ENCODE assay signal across 2 cellular contexts in genomic region chr21:32233722-32234301, GRCh38.
TF ChIP-seq lines count a peak whose summit lies in the region.

No MANE protein-coding gene starts in this region.

TF ChIP-seq in HepG2, 621 proteins besides CTCF, POLR2A, EP300 and RAD21:
- TF ChIP-seq MAFK (conservative IDR thresholded peaks at IDR 0.05 in 1 of 2, IDR thresholded peaks at IDR 0.05 in 1 of 2; ENCODE audit: low read length in 2 of 2) (peak; percentile 88 to 94), HES4 (CRISPR knock-in tag; IDR thresholded peaks at IDR 0.05; ENCODE audit: borderline replicate concordance) (no peak), DRAP1 (CRISPR knock-in tag; IDR thresholded peaks at IDR 0.05) (no peak), ZNF770 (CRISPR knock-in tag; IDR thresholded peaks at IDR 0.05) (no peak), MAFF (IDR thresholded peaks at IDR 0.05; ENCODE audit: low read depth, low read length) (peak; percentile 94), PREB (CRISPR knock-in tag; IDR thresholded peaks at IDR 0.05) (no peak), KMT2B (CRISPR knock-in tag; IDR thresholded peaks at IDR 0.05) (no peak), PAF1 (CRISPR knock-in tag; IDR thresholded peaks at IDR 0.05) (no peak), U2AF2 (IDR thresholded peaks at IDR 0.05; ENCODE audit: low read depth, low read length) (no peak)

TF ChIP-seq in H1, 55 proteins besides CTCF, POLR2A, EP300 and RAD21:
- TF ChIP-seq RFX5 (IDR thresholded peaks at IDR 0.05; ENCODE audit: borderline replicate concordance, low read depth, low read length) (no peak), SP1 (IDR thresholded peaks at IDR 0.05; ENCODE audit: low read depth, low read length) (no peak), RNF2 (IDR thresholded peaks at IDR 0.05; ENCODE audit: borderline replicate concordance, low read depth, low read length, missing control alignments, poor library complexity, severe bottlenecking) (no peak), MAFK (IDR thresholded peaks at IDR 0.05; ENCODE audit: low read depth, low read length) (peak; percentile 54), SRF (IDR thresholded peaks at IDR 0.05; ENCODE audit: low read depth, low read length) (no peak)
